Comparison of ENCODE assay signal across 8 cellular contexts in the genomic region with DNA sequence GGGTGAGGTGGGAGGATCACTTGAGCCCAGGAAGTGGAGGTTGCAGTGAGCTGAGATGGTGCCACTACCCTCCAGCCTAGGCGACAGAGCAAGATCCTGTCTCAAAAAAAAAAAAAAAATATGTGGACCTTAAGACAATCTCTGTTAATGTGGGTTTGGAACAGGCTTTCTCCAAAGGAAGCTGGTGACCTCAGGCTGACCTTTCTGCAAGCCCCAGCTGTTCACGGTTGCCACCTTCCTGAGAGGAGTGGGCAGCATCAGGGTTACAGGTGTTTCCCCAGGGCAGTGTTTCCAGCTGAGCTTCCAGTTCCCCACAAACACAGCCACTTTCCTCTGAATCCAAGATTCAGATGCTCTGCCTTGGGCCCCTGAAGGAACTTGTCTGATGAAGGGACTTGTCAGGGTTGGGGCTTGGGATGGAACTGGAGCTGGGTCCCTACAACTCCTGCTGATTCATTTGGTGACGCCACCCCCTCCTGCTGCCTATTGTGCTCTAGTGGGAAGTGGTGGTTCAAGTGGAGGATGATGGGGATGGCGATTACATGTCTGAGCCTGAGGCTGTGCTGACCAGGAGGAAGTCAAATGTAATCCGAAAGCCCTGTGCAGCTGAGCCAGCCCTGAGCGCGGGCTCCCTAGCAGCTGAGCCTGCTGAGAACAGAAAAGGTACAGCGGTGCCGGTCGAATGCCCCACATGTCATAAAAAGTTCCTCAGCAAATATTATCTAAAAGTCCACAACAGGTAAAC. TPM values are rescaled to one million over a fixed set of nuclear protein-coding genes. Genes with fewer than 3 reads are reported as not detected.
DNase-seq lines count a peak whose midpoint lies in the region; ATAC-seq and TF ChIP-seq lines count a peak whose summit lies in the region.

No MANE protein-coding gene starts in this region.

- H3K9me3 ChIP-seq in DND-41 (ENCODE audit: insufficient read depth, low read length, severe bottlenecking), result no peaks in the 10 kb centered on the region
- H3K9me3 ChIP-seq in ovary, result no peaks in the 10 kb centered on the region

- peak overlapping the region; percentile 100 for H3K4me2 ChIP-seq in DND-41 (ENCODE audit: insufficient read depth, low read length)

- H3K4me3 ChIP-seq in DND-41 (ENCODE audit: low read depth in 1 of 2, low read length in 2 of 2) (no peak overlapping the region), NB4 (ENCODE audit: low read depth, low read length) (peak overlapping the region; percentile 83), brain microvascular endothelial cell (ENCODE audit: low read depth, low read length) (no peak overlapping the region), ovary (no peak overlapping the region)

- TF ChIP-seq EP300 in ovary (IDR thresholded peaks at IDR 0.05), result no peak

- 77 to 80% (median 78%) methylated on average over 10 of the region's 10 CpGs for WGBS in ovary, 3 donors

- H3K79me2 ChIP-seq in DND-41 (ENCODE audit: insufficient read depth, low read length), result peaks cover 26% of the 10 kb centered on the region

- H3K9ac ChIP-seq in DND-41 (ENCODE audit: low read depth, low read length), result 0 out of 2 replicates have a peak overlapping the region, but pooled peaks have one; percentile 6

- H3K36me3 Mint-ChIP-seq in activated naive CD8-positive, alpha-beta T cell treated with anti-CD3 and anti-CD28 coated beads, Interleukin-2, amount 50 U/mL, for 24 hours (ENCODE audit: low read depth), result peaks cover 6% of the 10 kb centered on the region
- H3K36me3 Mint-ChIP-seq in natural killer cell, result no peaks in the 10 kb centered on the region

- intact Hi-C loops in natural killer cell (cut with micrococcal nuclease), result no loop called here
- intact Hi-C loops in ovary (cut with DNase I), result loop anchor here in 2 of 4 donors (2.0 to 5.0 kb wide), 3 partner anchors 19 to 809 kb away; no protein-coding TSS in a partner anchor

- ATAC-seq in DND-41 (ENCODE audit: insufficient read depth, low read depth), result no peak
- no peak for ATAC-seq in activated naive CD8-positive, alpha-beta T cell treated with anti-CD3 and anti-CD28 coated beads, Interleukin-2, amount 50 U/mL, for 24 hours
- ATAC-seq in natural killer cell, result peak in 1 of 3 donors; percentile 37
- no peak for ATAC-seq in GM18861 (IDR thresholded peaks at IDR 0.05; ENCODE audit: unreplicated experiment)

- H2AFZ ChIP-seq in DND-41 (ENCODE audit: low read depth, low read length), result no peak overlapping the region

- TF ChIP-seq POLR2A in NB4 (IDR thresholded peaks at IDR 0.05; ENCODE audit: extremely low read depth, insufficient read length) (no peak), ovary (IDR thresholded peaks at IDR 0.05) (no peak)

- no peak for TF ChIP-seq CTCF in DND-41 (IDR thresholded peaks at IDR 0.05; ENCODE audit: borderline replicate concordance, extremely low read depth, low read length, poor library complexity, severe bottlenecking)
- no peak for TF ChIP-seq CTCF in NB4 (IDR thresholded peaks at IDR 0.05; ENCODE audit: low read depth, low read length)
- no peak for TF ChIP-seq CTCF in natural killer cell (IDR thresholded peaks at IDR 0.05)
- TF ChIP-seq CTCF in brain microvascular endothelial cell (IDR thresholded peaks at IDR 0.05; ENCODE audit: low read depth, low read length, missing control alignments), result no peak
- no peak for TF ChIP-seq CTCF in ovary (IDR thresholded peaks at IDR 0.05)

- H4K20me1 ChIP-seq in DND-41 (ENCODE audit: insufficient read depth, low read length), result peaks cover 27% of the 10 kb centered on the region

- peaks cover 31% of the 10 kb centered on the region for H3K4me1 Mint-ChIP-seq in activated naive CD8-positive, alpha-beta T cell treated with anti-CD3 and anti-CD28 coated beads, Interleukin-2, amount 50 U/mL, for 24 hours
- H3K4me1 Mint-ChIP-seq in natural killer cell, result peaks cover 18 to 46% of the 10 kb centered on the region in 2 donors

- DNase-seq in DND-41 (no peak), NB4 (ENCODE audit: low read depth) (peak; percentile 90), natural killer cell (no peak), brain microvascular endothelial cell (no peak), GM03348 (ENCODE audit: low spot score) (no peak), ovary (no peak)
- DNase-seq in activated naive CD8-positive, alpha-beta T cell treated with anti-CD3 and anti-CD28 coated beads, Interleukin-2, amount 50 U/mL, for 24 hours, result no peak

- H3K27ac Mint-ChIP-seq in activated naive CD8-positive, alpha-beta T cell treated with anti-CD3 and anti-CD28 coated beads, Interleukin-2, amount 50 U/mL, for 24 hours, result peak overlapping the region; percentile 40
- H3K27ac Mint-ChIP-seq in natural killer cell, result peak overlapping the region; percentile 94 to 99

- peaks cover 13% of the 10 kb centered on the region for H3K36me3 ChIP-seq in DND-41 (ENCODE audit: insufficient read depth, low read length)
- peaks cover 2% of the 10 kb centered on the region for H3K36me3 ChIP-seq in brain microvascular endothelial cell (replicated peaks)
- H3K36me3 ChIP-seq in ovary, result no peaks in the 10 kb centered on the region

- H3K27ac ChIP-seq in DND-41 (ENCODE audit: low read length) (no peak overlapping the region), brain microvascular endothelial cell (no peak overlapping the region), ovary (peak overlapping the region in 1 of 2 donors; percentile 91)

- H3K27me3 ChIP-seq in DND-41 (ENCODE audit: insufficient read depth, low read length, poor library complexity) (no peaks in the 10 kb centered on the region), brain microvascular endothelial cell (replicated peaks) (no peaks in the 10 kb centered on the region), ovary (no peaks in the 10 kb centered on the region)

- no peaks in the 10 kb centered on the region for H3K9me3 Mint-ChIP-seq in activated naive CD8-positive, alpha-beta T cell treated with anti-CD3 and anti-CD28 coated beads, Interleukin-2, amount 50 U/mL, for 24 hours
- H3K9me3 Mint-ChIP-seq in natural killer cell, result no peaks in the 10 kb centered on the region

- in situ Hi-C loops in brain microvascular endothelial cell (cut with HindIII; ENCODE audit: low pct_ligation_motif_present, low sequenced_read_pairs), result no loop called here

- H3K4me3 Mint-ChIP-seq in activated naive CD8-positive, alpha-beta T cell treated with anti-CD3 and anti-CD28 coated beads, Interleukin-2, amount 50 U/mL, for 24 hours, result peak overlapping the region; percentile 89
- H3K4me3 Mint-ChIP-seq in natural killer cell, result peak overlapping the region; percentile 93

- H3K4me1 ChIP-seq in DND-41 (ENCODE audit: insufficient read depth, low read length), result peaks cover 31% of the 10 kb centered on the region
- H3K4me1 ChIP-seq in ovary (ENCODE audit: insufficient read depth), result peaks cover 4% of the 10 kb centered on the region

- no peaks in the 10 kb centered on the region for H3K27me3 Mint-ChIP-seq in activated naive CD8-positive, alpha-beta T cell treated with anti-CD3 and anti-CD28 coated beads, Interleukin-2, amount 50 U/mL, for 24 hours
- H3K27me3 Mint-ChIP-seq in natural killer cell (ENCODE audit: low read depth in 2 of 2), result no peaks in the 10 kb centered on the region

RNA-seq across cellular contexts. Expression of gene ZBTB48, which starts 1.9 kb away (rescaled TPM):
- 10 to 100 TPM; 45.6 to 56.4 (median 54.0) TPM for total RNA-seq in natural killer cell
- total RNA-seq in ovary, result 10 to 100 TPM; 20.4 to 42.5 (median 33.7) TPM
- polyA plus RNA-seq in ovary, result 10 to 100 TPM in 1 of 2 donors, 1 to 10 TPM in 1; 8.0 to 37.7 TPM

RNA-seq across cellular contexts. Expression of gene KLHL21, which starts 20.9 kb away (rescaled TPM):
- total RNA-seq in natural killer cell (10 to 100 TPM; 23.5 to 37.8 (median 28.9) TPM), ovary (10 to 100 TPM; 24.1 to 39.6 (median 34.4) TPM)
- polyA plus RNA-seq in ovary, result 10 to 100 TPM; 14.4 to 40.4 TPM

RNA-seq across cellular contexts. Expression of gene TAS1R1, which starts 26.6 kb away (rescaled TPM):
- total RNA-seq in natural killer cell (not detected), ovary (under 1 TPM in 5 of 7 donors, not detected in 2; 0.20 to 0.42 (median 0.33) TPM)
- polyA plus RNA-seq in ovary, result under 1 TPM in 1 of 2 donors, not detected in 1; 0.74 TPM

RNA-seq across cellular contexts. Expression of gene NOL9, which starts 27.4 kb away (rescaled TPM):
- total RNA-seq in natural killer cell (10 to 100 TPM; 40.7 to 53.3 (median 52.0) TPM), ovary (10 to 100 TPM; 12.6 to 38.9 (median 30.0) TPM)
- polyA plus RNA-seq in ovary, result 10 to 100 TPM in 1 of 2 donors, 1 to 10 TPM in 1; 7.2 to 15.5 TPM

RNA-seq across cellular contexts. Expression of gene PHF13, which starts 31.8 kb away (rescaled TPM):
- total RNA-seq in natural killer cell, result 10 to 100 TPM in 2 of 3 donors, 1 to 10 TPM in 1; 7.3 to 14.2 (median 10.9) TPM
- total RNA-seq in ovary, result 10 to 100 TPM; 11.0 to 32.4 (median 16.5) TPM
- 10 to 100 TPM; 13.5 to 14.6 TPM for polyA plus RNA-seq in ovary
